8 cellular contexts compared by ENCODE assay signal in genomic region chr16:2530629-2531318, GRCh38. TPM values are rescaled to one million over a fixed set of nuclear protein-coding genes. Genes with fewer than 3 reads are reported as not detected.
DNase-seq lines count a peak whose midpoint lies in the region; ATAC-seq and TF ChIP-seq lines count a peak whose summit lies in the region.

No MANE protein-coding gene starts in this region.

- TF ChIP-seq CTCF in chondrocyte (IDR thresholded peaks at IDR 0.05) (no peak), GM13977 (IDR thresholded peaks at IDR 0.05; ENCODE audit: extremely low read depth, insufficient read depth, missing control alignments) (no peak)

- H3K9me3 Mint-ChIP-seq in chondrocyte (ENCODE audit: low read depth) (no peaks in the 10 kb centered on the region), naive B cell (no peaks in the 10 kb centered on the region)

- in situ Hi-C loops in GM13977 (cut with MboI; ENCODE audit: low pct_unique_long_range_greater_than_20kb, low sequenced_read_pairs, unreplicated experiment), result no loop called here

- DNase-seq in cardiac septum (ENCODE audit: low spot score) (peak; percentile 71), left ventricle myocardium superior (no peak), chondrocyte (ENCODE audit: low spot score) (no peak), naive B cell (peak; percentile 8), NCI-H2107 treated with DMSO at 0.1 percent for 48 hours (lab: John Stamatoyannopoulos, UW; ENCODE audit: unreplicated experiment) (no peak), GM13977 (ENCODE audit: low spot score) (no peak)

- H3K27me3 Mint-ChIP-seq in chondrocyte (ENCODE audit: low read depth) (no peaks in the 10 kb centered on the region), naive B cell (no peaks in the 10 kb centered on the region)

- H3K36me3 Mint-ChIP-seq in chondrocyte (ENCODE audit: low read depth), result no peaks in the 10 kb centered on the region
- peaks cover 0 to 7% of the 10 kb centered on the region in 2 donors for H3K36me3 Mint-ChIP-seq in naive B cell

- H3K27ac Mint-ChIP-seq in chondrocyte (ENCODE audit: unreplicated experiment), result peak overlapping the region; percentile 92
- peak overlapping the region; percentile 99 to 100 (median 100) for H3K27ac Mint-ChIP-seq in naive B cell

- ATAC-seq in left ventricle myocardium superior (no peak), naive B cell (ENCODE audit: low read depth in 2 of 2) (no peak), GM18511 (IDR thresholded peaks at IDR 0.05; ENCODE audit: unreplicated experiment) (no peak), GM18517 (IDR thresholded peaks at IDR 0.05; ENCODE audit: unreplicated experiment) (no peak)

- intact Hi-C loops in cardiac septum (cut with DNase I), result loop anchor here (10.0 kb wide), 1 partner anchor 64 kb away; no protein-coding TSS in a partner anchor
- intact Hi-C loops in left ventricle myocardium superior (cut with micrococcal nuclease), result no loop called here

- peaks cover 18% of the 10 kb centered on the region for H3K4me1 Mint-ChIP-seq in chondrocyte (ENCODE audit: low read depth)
- peaks cover 23 to 35% (median 28%) of the 10 kb centered on the region in 3 donors for H3K4me1 Mint-ChIP-seq in naive B cell

- peak overlapping the region; percentile 91 for H3K4me3 Mint-ChIP-seq in chondrocyte (ENCODE audit: unreplicated experiment)
- H3K4me3 Mint-ChIP-seq in naive B cell, result peak overlapping the region in 6 of 8 donors; percentile 91 to 99 (median 97)

RNA-seq across cellular contexts. Expression of gene CEMP1, which starts 0.4 kb away (rescaled TPM):
- not detected for total RNA-seq in cardiac septum
- not detected for total RNA-seq in left ventricle myocardium superior
- not detected in 3 replicates for total RNA-seq in chondrocyte
- 1 to 10 TPM; 2.4 to 5.7 (median 3.5) TPM for polyA plus RNA-seq in naive B cell (ENCODE audit: low read depth in 6 of 6)

RNA-seq across cellular contexts. Expression of gene PDPK1, which starts 7.0 kb away (rescaled TPM):
- 41.0 TPM for total RNA-seq in cardiac septum
- total RNA-seq in left ventricle myocardium superior, result 43.1 TPM
- 39.2 to 40.6 TPM (median 39.6 TPM) in 3 replicates for total RNA-seq in chondrocyte
- 10 to 100 TPM; 16.7 to 44.8 (median 38.9) TPM for polyA plus RNA-seq in naive B cell (ENCODE audit: low read depth in 6 of 6)

RNA-seq across cellular contexts. Expression of gene AMDHD2, which starts 10.6 kb away (rescaled TPM):
- 12.4 TPM for total RNA-seq in cardiac septum
- 15.8 TPM for total RNA-seq in left ventricle myocardium superior
- total RNA-seq in chondrocyte, result 35.4 to 37.0 TPM (median 36.3 TPM) in 3 replicates
- 10 to 100 TPM; 17.6 to 24.0 (median 20.5) TPM for polyA plus RNA-seq in naive B cell (ENCODE audit: low read depth in 6 of 6)

RNA-seq across cellular contexts. Expression of gene ATP6V0C, which starts 17.0 kb away (rescaled TPM):
- total RNA-seq in cardiac septum, result 137 TPM
- 150 TPM for total RNA-seq in left ventricle myocardium superior
- total RNA-seq in chondrocyte, result 168 to 200 TPM (median 197 TPM) in 3 replicates
- polyA plus RNA-seq in naive B cell (ENCODE audit: low read depth in 6 of 6), result 100 to 1,000 TPM in 3 of 6 donors, 10 to 100 TPM in 3; 75.4 to 114 (median 98.1) TPM

RNA-seq across cellular contexts. Expression of gene TBC1D24, which starts 55.8 kb away (rescaled TPM):
- total RNA-seq in cardiac septum (8.3 TPM), left ventricle myocardium superior (15.4 TPM), chondrocyte (17.9 to 19.6 TPM (median 18.7 TPM) in 3 replicates)
- 1 to 10 TPM in 4 of 6 donors, under 1 TPM in 2; 0.22 to 3.3 (median 2.5) TPM for polyA plus RNA-seq in naive B cell (ENCODE audit: low read depth in 6 of 6)

Comparison
In these comparisons a context has a peak if more than half of its experiments do, and no peak if none do; other contexts are left out.
1. DNase-seq: peak in cardiac septum (single experiment) and naive B cell (single experiment); none in left ventricle myocardium superior (single experiment), chondrocyte (single experiment), NCI-H2107 treated with DMSO at 0.1 percent for 48 hours (single experiment) and GM13977 (single experiment).